9 cellular contexts compared by ENCODE assay signal in the genomic region with DNA sequence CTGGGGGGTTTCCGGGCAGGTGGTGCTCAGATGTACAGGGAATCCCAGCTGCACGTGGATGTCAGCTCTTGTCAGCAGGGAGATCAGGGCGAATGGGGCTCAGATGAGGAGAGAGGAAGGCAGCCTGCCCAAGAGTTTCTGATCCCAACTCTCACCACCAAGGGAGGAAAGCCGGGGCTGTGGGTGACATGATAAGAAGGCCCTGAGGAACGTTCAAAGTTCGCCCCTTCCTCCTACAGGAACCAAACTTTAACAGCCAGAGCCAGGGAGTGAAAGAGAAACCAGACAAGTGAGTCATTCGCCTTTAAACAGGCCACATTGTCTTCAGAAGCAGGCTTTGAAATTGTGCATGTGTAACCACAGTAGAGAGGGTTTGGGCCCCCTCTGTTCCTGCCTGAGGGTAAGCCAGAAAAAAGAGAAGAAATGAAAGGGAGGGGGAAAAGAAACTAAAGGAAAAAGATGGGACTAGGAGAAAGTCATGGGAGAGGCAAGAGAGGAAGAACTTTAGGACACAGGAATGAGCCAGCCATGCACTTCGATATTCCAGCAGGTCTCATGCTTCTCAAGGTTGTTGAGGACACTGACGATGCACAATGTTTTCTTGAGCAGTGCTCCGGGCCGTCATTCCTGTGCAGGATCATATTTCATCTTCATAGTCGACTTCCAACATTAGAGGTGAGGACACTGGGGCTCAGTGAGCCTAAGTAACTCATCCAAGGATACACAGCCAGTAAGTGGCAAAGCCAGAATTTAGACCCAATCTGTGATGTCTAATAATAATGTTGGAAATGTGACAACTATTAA.
DNase-seq lines count a peak whose midpoint lies in the region; ATAC-seq and TF ChIP-seq lines count a peak whose summit lies in the region.
"Had no signal": no experiment of that assay in that cellular context is flagged by ENCODE, and none has a peak within 500 bp of the region (broad histone marks: within the 10 kb centered on the region; RNA-seq: fewer than 3 reads in every experiment).

No MANE protein-coding gene starts in this region.

- DNase-seq in EH (ENCODE audit: low read depth) (peak; percentile 79), astrocyte of the cerebellum (ENCODE audit: low read depth) (peak; percentile 72), NCI-H187 (lab: John Stamatoyannopoulos, UW) (no peak), NCI-H748 treated with DMSO at 0.1 percent for 48 hours (lab: John Stamatoyannopoulos, UW) (no peak)
- no peak for DNase-seq in activated naive CD4-positive, alpha-beta T cell (lab: John Stamatoyannopoulos, UW)
- DNase-seq: heart left ventricle had no signal

- ATAC-seq in GM21381 (IDR thresholded peaks at IDR 0.05; ENCODE audit: unreplicated experiment), result peak; percentile 94
- peak; percentile 98 for ATAC-seq in HG03520 (IDR thresholded peaks at IDR 0.05; ENCODE audit: unreplicated experiment)

- no peak for TF ChIP-seq CTCF in astrocyte of the cerebellum (IDR thresholded peaks at IDR 0.05; ENCODE audit: low read depth, low read length, missing control alignments)

- H3K4me3 ChIP-seq in astrocyte of the cerebellum (ENCODE audit: low read depth, low read length) (no peak overlapping the region), skin epidermis (no peak overlapping the region)
- H3K4me3 ChIP-seq: heart left ventricle had no signal

- H3K27ac ChIP-seq in skin epidermis, result peak overlapping the region in 12 of 21 experiments; percentile 11 to 66 (median 38)

- in situ Hi-C loops in astrocyte of the cerebellum (cut with HindIII; ENCODE audit: low sequenced_read_pairs), result no loop called here

Comparison
In these comparisons a context has a peak if more than half of its experiments do, and no peak if none do; other contexts are left out.
1. DNase-seq: peak in EH (single experiment) and astrocyte of the cerebellum (single experiment); none in NCI-H187 (0 of 2), NCI-H748 treated with DMSO at 0.1 percent for 48 hours (single experiment) and activated naive CD4-positive, alpha-beta T cell (0 of 4).